ENCODE assay signal across 9 cellular contexts in the genomic region with DNA sequence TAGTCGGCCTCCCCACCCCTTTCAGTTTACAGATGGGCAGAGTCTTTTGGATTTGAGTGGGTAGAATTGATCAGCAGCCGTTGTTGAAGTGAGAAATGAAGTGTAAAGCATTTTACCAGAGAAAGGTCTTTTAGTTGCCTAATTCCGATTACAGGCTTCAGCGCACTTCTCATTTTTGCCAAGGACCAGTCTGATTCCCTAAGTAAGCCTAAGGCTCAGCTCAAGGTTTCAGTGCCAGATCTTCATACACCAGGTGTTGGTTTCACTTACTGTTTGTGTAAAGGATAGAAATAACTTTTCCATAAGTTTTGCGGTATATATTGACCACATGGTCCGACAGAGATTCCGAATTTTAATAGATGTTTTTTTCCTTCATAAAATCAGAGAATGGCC.
DNase-seq lines count a peak whose midpoint lies in the region; ATAC-seq, FAIRE-seq and TF ChIP-seq lines count a peak whose summit lies in the region.
"Had no signal": no experiment of that assay in that cellular context is flagged by ENCODE, and none has a peak within 500 bp of the region (broad histone marks: within the 10 kb centered on the region; RNA-seq: fewer than 3 reads in every experiment).

No MANE protein-coding gene starts in this region.

- no peaks in the 10 kb centered on the region for H3K9me3 ChIP-seq in kidney (ENCODE audit: control insufficient read depth in 1 of 2, low read length in 2 of 2)
- no peaks in the 10 kb centered on the region for H3K9me3 ChIP-seq in suprapubic skin

- no peak for ATAC-seq in GM21423 (IDR thresholded peaks at IDR 0.05; ENCODE audit: unreplicated experiment)

- no peak for FAIRE-seq in kidney (lab: Jason Lieb, UNC)

- TF ChIP-seq POLR2A in suprapubic skin (IDR thresholded peaks at IDR 0.05) = no peak

- H3K9ac ChIP-seq in kidney (ENCODE audit: low read length in 2 of 2) = peak overlapping the region; percentile 12 to 81

- no peak for TF ChIP-seq EP300 in suprapubic skin (IDR thresholded peaks at IDR 0.05)

- no peak for TF ChIP-seq CTCF in kidney (IDR thresholded peaks at IDR 0.05; ENCODE audit: borderline replicate concordance, extremely low read depth, insufficient read depth)
- no peak for TF ChIP-seq CTCF in suprapubic skin (IDR thresholded peaks at IDR 0.05)

- no peaks in the 10 kb centered on the region for H3K9me3 Mint-ChIP-seq in T-helper 2 cell treated with Interferon-gamma antibody and Interleukin-4, amounts not matched to agents 5 μg/mL and 100 μg/mL, for 36 hours
- H3K9me3 Mint-ChIP-seq in activated CD4-positive, alpha-beta memory T cell treated with anti-CD3 and anti-CD28 coated beads, Interleukin-2, amount 10 ng/mL, durations not matched to agents 7 days and 5 days = no peaks in the 10 kb centered on the region

- H3K36me3 ChIP-seq in kidney (ENCODE audit: control insufficient read depth in 1 of 2, insufficient read depth in 2 of 2, low read length in 2 of 2) = no peaks in the 10 kb centered on the region
- peaks cover under 1% of the 10 kb centered on the region for H3K36me3 ChIP-seq in suprapubic skin

- 52% methylated on average over 7 of the region's 7 CpGs for WGBS in suprapubic skin

- intact Hi-C loops in kidney (cut with DNase I) = no loop called here

- H3K36me3 Mint-ChIP-seq in T-helper 2 cell treated with Interferon-gamma antibody and Interleukin-4, amounts not matched to agents 5 μg/mL and 100 μg/mL, for 36 hours (ENCODE audit: low read depth) = peaks cover 24% of the 10 kb centered on the region
- H3K36me3 Mint-ChIP-seq in activated CD4-positive, alpha-beta memory T cell treated with anti-CD3 and anti-CD28 coated beads, Interleukin-2, amount 10 ng/mL, durations not matched to agents 7 days and 5 days (ENCODE audit: low read depth) = peaks cover 38% of the 10 kb centered on the region

- H3K27me3 Mint-ChIP-seq in T-helper 2 cell treated with Interferon-gamma antibody and Interleukin-4, amounts not matched to agents 5 μg/mL and 100 μg/mL, for 36 hours (ENCODE audit: low read depth) = no peaks in the 10 kb centered on the region
- no peaks in the 10 kb centered on the region for H3K27me3 Mint-ChIP-seq in activated CD4-positive, alpha-beta memory T cell treated with anti-CD3 and anti-CD28 coated beads, Interleukin-2, amount 10 ng/mL, durations not matched to agents 7 days and 5 days

- peak overlapping the region; percentile 67 to 72 for H3K4me3 ChIP-seq in kidney (ENCODE audit: low read length in 2 of 2)
- H3K4me3 ChIP-seq in suprapubic skin = no peak overlapping the region

- CTCF ChIA-PET in activated CD4-positive, alpha-beta memory T cell treated with anti-CD3 and anti-CD28 coated beads, Interleukin-2, amount 10 ng/mL, durations not matched to agents 7 days and 5 days (lab: Charles Lee) = interaction anchor here (1.3 kb wide), 1 partner anchor 32 kb away, joined by 3 read pairs; no protein-coding TSS in a partner anchor

- H3K4me1 Mint-ChIP-seq in T-helper 2 cell treated with Interferon-gamma antibody and Interleukin-4, amounts not matched to agents 5 μg/mL and 100 μg/mL, for 36 hours (ENCODE audit: low read depth) = peaks cover 33% of the 10 kb centered on the region
- H3K4me1 Mint-ChIP-seq in activated CD4-positive, alpha-beta memory T cell treated with anti-CD3 and anti-CD28 coated beads, Interleukin-2, amount 10 ng/mL, durations not matched to agents 7 days and 5 days = peaks cover 60% of the 10 kb centered on the region

- peak overlapping the region; percentile 90 for H3K4me3 Mint-ChIP-seq in T-helper 2 cell treated with Interferon-gamma antibody and Interleukin-4, amounts not matched to agents 5 μg/mL and 100 μg/mL, for 36 hours
- peak overlapping the region; percentile 81 for H3K4me3 Mint-ChIP-seq in activated CD4-positive, alpha-beta memory T cell treated with anti-CD3 and anti-CD28 coated beads, Interleukin-2, amount 10 ng/mL, durations not matched to agents 7 days and 5 days

- H3K27ac Mint-ChIP-seq in T-helper 2 cell treated with Interferon-gamma antibody and Interleukin-4, amounts not matched to agents 5 μg/mL and 100 μg/mL, for 36 hours = no peak overlapping the region
- no peak overlapping the region for H3K27ac Mint-ChIP-seq in activated CD4-positive, alpha-beta memory T cell treated with anti-CD3 and anti-CD28 coated beads, Interleukin-2, amount 10 ng/mL, durations not matched to agents 7 days and 5 days

- peak overlapping the region; percentile 94 to 99 for H3K27ac ChIP-seq in kidney (ENCODE audit: low read depth in 2 of 2, low read length in 2 of 2)
- H3K27ac ChIP-seq in suprapubic skin = peak overlapping the region; percentile 15

- POLR2A ChIA-PET in activated CD4-positive, alpha-beta memory T cell treated with anti-CD3 and anti-CD28 coated beads, Interleukin-2, amount 10 ng/mL, durations not matched to agents 7 days and 5 days (lab: Charles Lee) = no interaction called here

- peaks cover 49 to 60% of the 10 kb centered on the region in 2 donors for H3K4me1 ChIP-seq in kidney (ENCODE audit: control insufficient read depth in 1 of 2, insufficient read depth in 1 of 2, low read depth in 1 of 2, low read length in 2 of 2)
- H3K4me1 ChIP-seq in suprapubic skin = peaks cover 71% of the 10 kb centered on the region

- no peak for DNase-seq in T-helper 2 cell treated with Interferon-gamma antibody and Interleukin-4, amounts not matched to agents 5 μg/mL and 100 μg/mL, for 36 hours (ENCODE audit: low spot score)
- no peak for DNase-seq in T-helper 2 cell
- no peak for DNase-seq in activated CD4-positive, alpha-beta memory T cell treated with anti-CD3 and anti-CD28 coated beads, Interleukin-2, amount 10 ng/mL, durations not matched to agents 7 days and 5 days
- DNase-seq in kidney = no peak
- DNase-seq in suprapubic skin (ENCODE audit: low spot score in 2 of 2) = no peak
- DNase-seq in superior temporal gyrus (ENCODE audit: extremely low spot score) = no peak
- DNase-seq in HUDEP-2 (lab: John Stamatoyannopoulos, UW; ENCODE audit: unreplicated experiment in 76 of 76) = no peak
- DNase-seq: stimulated activated CD4-positive, alpha-beta T cell treated with anti-CD3 and anti-CD28 coated beads, Interleukin-2, amount 100 ng/mL, for 48 hours had no signal

- no peaks in the 10 kb centered on the region for H3K27me3 ChIP-seq in suprapubic skin
